ENCODE assay signal across 14 cellular contexts in genomic region chr2:241410739-241411176, GRCh38. TPM values are rescaled to one million over a fixed set of nuclear protein-coding genes. Genes with fewer than 3 reads are reported as not detected.
DNase-seq lines count a peak whose midpoint lies in the region; ATAC-seq and TF ChIP-seq lines count a peak whose summit lies in the region.
"Had no signal": no experiment of that assay in that cellular context is flagged by ENCODE, and none has a peak within 500 bp of the region (broad histone marks: within the 10 kb centered on the region; RNA-seq: fewer than 3 reads in every experiment).

No MANE protein-coding gene starts in this region.

- no TSS peak for BruUV-seq in PC-9 (replicated peaks; lab: Mats Ljungman, UMichigan)

- POLR2A ChIA-PET in PC-9 (lab: Charles Lee; ENCODE audit: unreplicated experiment): no interaction called here

- WGBS in smooth muscle cell (ENCODE audit: low lambda C conversion rate): 75% methylated on average over 9 of the region's 9 CpGs

- H3K9me2 ChIP-seq in PC-9 (ENCODE audit: insufficient read depth): no peaks in the 10 kb centered on the region

- no peak for TF ChIP-seq CTCF in brain microvascular endothelial cell (IDR thresholded peaks at IDR 0.05; ENCODE audit: low read depth, low read length, missing control alignments)
- no peak for TF ChIP-seq CTCF in smooth muscle cell (IDR thresholded peaks at IDR 0.05; ENCODE audit: borderline replicate concordance, insufficient read depth, poor library complexity, severe bottlenecking)
- TF ChIP-seq CTCF in PC-9 (conservative IDR thresholded peaks at IDR 0.05): no peak

- DNase-seq in HT1080 (ENCODE audit: low read depth): peak; percentile 96
- peak; percentile 89 for DNase-seq in brain microvascular endothelial cell
- DNase-seq in hypothalamus (lab: John Stamatoyannopoulos, UW): peak in 31 of 51 donors; percentile 19 to 81 (median 47)
- DNase-seq in smooth muscle cell (lab: John Stamatoyannopoulos, UW; ENCODE audit: unreplicated experiment): no peak
- DNase-seq in NCI-H2227 treated with DMSO at 0.1 percent for 48 hours (lab: John Stamatoyannopoulos, UW): no peak
- DNase-seq in glomerular visceral epithelial cell (ENCODE audit: extremely low spot score): no peak
- DNase-seq in PC-9: no peak
- DNase-seq: activated CD4-positive, alpha-beta T cell treated with anti-CD3 and anti-CD28 coated beads, Interleukin-2, amount 50 U/mL, for 4 hours; activated naive CD4-positive, alpha-beta T cell; CD4-positive, CD25-positive, alpha-beta regulatory T cell; effector memory CD4-positive, alpha-beta T cell; naive B cell; NCI-H1694 treated with DMSO at 0.1 percent for 48 hours had no signal

- H3K9me3 ChIP-seq in smooth muscle cell (replicated peaks; ENCODE audit: low read depth) (no peaks in the 10 kb centered on the region), PC-9 (ENCODE audit: insufficient read depth, low read depth) (no peaks in the 10 kb centered on the region)

- H3K79me2 ChIP-seq in smooth muscle cell (ENCODE audit: low read depth) (no peaks in the 10 kb centered on the region), PC-9 (ENCODE audit: low read depth) (no peaks in the 10 kb centered on the region)

- H2AFZ ChIP-seq in smooth muscle cell (ENCODE audit: low read depth): no peak overlapping the region
- no peak overlapping the region for H2AFZ ChIP-seq in PC-9

- in situ Hi-C loops in brain microvascular endothelial cell (cut with HindIII; ENCODE audit: low pct_ligation_motif_present, low sequenced_read_pairs): no loop called here

- H3K27me3 ChIP-seq in brain microvascular endothelial cell (replicated peaks) (no peaks in the 10 kb centered on the region), smooth muscle cell (ENCODE audit: low read depth) (no peaks in the 10 kb centered on the region), PC-9 (ENCODE audit: insufficient read depth, low read depth) (no peaks in the 10 kb centered on the region)

- CTCF ChIA-PET in PC-9 (lab: Charles Lee): no interaction called here

- H3K4me3 ChIP-seq in brain microvascular endothelial cell (ENCODE audit: low read depth, low read length): no peak overlapping the region
- no peak overlapping the region for H3K4me3 ChIP-seq in smooth muscle cell
- no peak overlapping the region for H3K4me3 ChIP-seq in PC-9

- peaks cover 11% of the 10 kb centered on the region for H3F3A ChIP-seq in smooth muscle cell (ENCODE audit: low read depth)
- peaks cover 11% of the 10 kb centered on the region; the same call in 1 of the 2 replicates for H3F3A ChIP-seq in PC-9 (ENCODE audit: insufficient read depth, low read depth)

- peak overlapping the region; percentile 50 for H3K9ac ChIP-seq in smooth muscle cell (ENCODE audit: low read depth)

- peak overlapping the region; percentile 85 for H3K27ac ChIP-seq in brain microvascular endothelial cell
- peak overlapping the region; percentile 85 for H3K27ac ChIP-seq in smooth muscle cell (ENCODE audit: low read depth)
- no peak overlapping the region for H3K27ac ChIP-seq in PC-9

- H3K4me1 ChIP-seq in smooth muscle cell (ENCODE audit: low read depth) (no peaks in the 10 kb centered on the region), PC-9 (replicated peaks; ENCODE audit: insufficient read depth) (no peaks in the 10 kb centered on the region)

- H3K4me2 ChIP-seq in smooth muscle cell (peak overlapping the region; percentile 61), PC-9 (no peak overlapping the region)

- no peaks in the 10 kb centered on the region for H4K20me1 ChIP-seq in smooth muscle cell (ENCODE audit: low read depth)
- H4K20me1 ChIP-seq in PC-9 (ENCODE audit: insufficient read depth): no peaks in the 10 kb centered on the region

- intact Hi-C loops in PC-9 (cut with micrococcal nuclease; ENCODE audit: unreplicated experiment): no loop called here

- H3K36me3 ChIP-seq in brain microvascular endothelial cell (replicated peaks) (peaks cover 11% of the 10 kb centered on the region), smooth muscle cell (ENCODE audit: low read depth) (peaks cover 14% of the 10 kb centered on the region), PC-9 (ENCODE audit: low read depth) (peaks cover 14% of the 10 kb centered on the region)

- ATAC-seq in HG02642 (IDR thresholded peaks at IDR 0.05; ENCODE audit: poor library complexity, unreplicated experiment): no peak

RNA-seq across cellular contexts. Expression of gene FARP2, which starts 54.7 kb away (rescaled TPM):
- total RNA-seq in HT1080 (2014; rRNA removed; shearing (Covaris generic)): 29.7 and 33.8 TPM in 2 replicates
- 15.5 and 18.6 TPM in 2 replicates for polyA plus RNA-seq in HT1080 (2015; cell fraction: cytosol; rRNA removed)
- 30.7 and 35.7 TPM in 2 replicates for polyA plus RNA-seq in HT1080 (2015; cell fraction: nucleus; rRNA removed)
- total RNA-seq in smooth muscle cell (27.4 and 27.6 TPM in 2 replicates), PC-9 (2021) (81.5 and 89.1 TPM in 2 replicates)
- polyA plus RNA-seq in smooth muscle cell: 15.9 and 18.4 TPM in 2 replicates

Comparison
In these comparisons a context has a peak if more than half of its experiments do, and no peak if none do; other contexts are left out.
1. DNase-seq: peak in HT1080 (single experiment), brain microvascular endothelial cell (single experiment) and hypothalamus (31 of 51); none in smooth muscle cell (single experiment), NCI-H2227 treated with DMSO at 0.1 percent for 48 hours (single experiment), glomerular visceral epithelial cell (single experiment) and PC-9 (0 of 2).